In genomic region chr2:62116983-62117382, GRCh38 we compare ENCODE assay signal across 14 cellular contexts.
DNase-seq lines count a peak whose midpoint lies in the region; ATAC-seq and TF ChIP-seq lines count a peak whose summit lies in the region.
"Had no signal": no experiment of that assay in that cellular context is flagged by ENCODE, and none has a peak within 500 bp of the region (broad histone marks: within the 10 kb centered on the region; RNA-seq: fewer than 3 reads in every experiment).

No MANE protein-coding gene starts in this region.

- no peaks in the 10 kb centered on the region for H4K20me1 ChIP-seq in OCI-LY3 (ENCODE audit: insufficient read depth, low read length)
- H4K20me1 ChIP-seq: BLaER1 treated with 17β-estradiol and CSF1 and Interleukin-3, amounts not matched to agents 10 nM and 100 nM had no signal

- no peaks in the 10 kb centered on the region for H3K36me3 ChIP-seq in OCI-LY3 (replicated peaks; ENCODE audit: low read depth, low read length)
- H3K36me3 ChIP-seq: BLaER1 treated with 17β-estradiol and CSF1 and Interleukin-3, amounts not matched to agents 10 nM and 100 nM had no signal

- H3K9me3 ChIP-seq in OCI-LY3 (ENCODE audit: insufficient read depth, low read length), result no peaks in the 10 kb centered on the region

- H3K9ac ChIP-seq in OCI-LY3 (ENCODE audit: low read length), result peak overlapping the region; percentile 9; the same call in 1 of the 2 replicates

- H3K27me3 Mint-ChIP-seq in memory B cell (no peaks in the 10 kb centered on the region), type B pancreatic cell (no peaks in the 10 kb centered on the region)
- H3K27me3 Mint-ChIP-seq: CD4-positive, CD25-positive, alpha-beta regulatory T cell had no signal

- H3K9me3 Mint-ChIP-seq in memory B cell (no peaks in the 10 kb centered on the region), type B pancreatic cell (peaks cover 8% of the 10 kb centered on the region)
- H3K9me3 Mint-ChIP-seq: H9 had no signal

- TF ChIP-seq CTCF in OCI-LY3 (IDR thresholded peaks at IDR 0.05; ENCODE audit: low read depth, low read length), result no peak
- TF ChIP-seq CTCF in type B pancreatic cell (conservative IDR thresholded peaks at IDR 0.05), result no peak

- no peaks in the 10 kb centered on the region for H3K79me2 ChIP-seq in OCI-LY3 (ENCODE audit: low read length)

- peak; percentile 20 for DNase-seq in SIG-M5 treated with dmso at 0.1 percent for 504 hours (lab: John Stamatoyannopoulos, UW; ENCODE audit: unreplicated experiment)
- DNase-seq in SIG-M5 (lab: John Stamatoyannopoulos, UW), result no peak
- DNase-seq in memory B cell (ENCODE audit: low spot score in 2 of 2), result no peak
- DNase-seq in type B pancreatic cell (ENCODE audit: extremely low spot score, unreplicated experiment), result no peak
- DNase-seq in activated CD4-positive, alpha-beta T cell treated with anti-CD3 and anti-CD28 coated beads for 1 hour, result no peak
- no peak for DNase-seq in NCI-H1092 (lab: John Stamatoyannopoulos, UW)
- no peak for DNase-seq in stimulated activated CD4-positive, alpha-beta T cell treated with anti-CD3 and anti-CD28 coated beads, Interleukin-2, amount 100 ng/mL, for 48 hours
- DNase-seq: ACHN; CD4-positive, CD25-positive, alpha-beta regulatory T cell; DMS53; GOT3; H9 had no signal

- peak overlapping the region; percentile 40 for H3K4me3 ChIP-seq in OCI-LY3 (ENCODE audit: low read length)
- H3K4me3 ChIP-seq: BLaER1 treated with 17β-estradiol and CSF1 and Interleukin-3, amounts not matched to agents 10 nM and 100 nM had no signal

- no peaks in the 10 kb centered on the region for H3K27me3 ChIP-seq in OCI-LY3 (ENCODE audit: low read depth, low read length)
- H3K27me3 ChIP-seq: BLaER1 treated with 17β-estradiol and CSF1 and Interleukin-3, amounts not matched to agents 10 nM and 100 nM had no signal

- H3K4me2 ChIP-seq in OCI-LY3 (ENCODE audit: low read length), result peak overlapping the region; percentile 71

- H3K27ac ChIP-seq in OCI-LY3 (ENCODE audit: low read length), result no peak overlapping the region

- H3K4me1 Mint-ChIP-seq in memory B cell (peaks cover 19% of the 10 kb centered on the region), type B pancreatic cell (ENCODE audit: unreplicated experiment) (peaks cover 29% of the 10 kb centered on the region)

- ATAC-seq in memory B cell (ENCODE audit: low read depth), result peak; percentile 34

- H3K36me3 Mint-ChIP-seq in memory B cell (peaks cover 1% of the 10 kb centered on the region), type B pancreatic cell (peaks cover 4% of the 10 kb centered on the region)

- H3K4me3 Mint-ChIP-seq in memory B cell, result no peak overlapping the region
- H3K4me3 Mint-ChIP-seq in type B pancreatic cell, result no peak overlapping the region
- H3K4me3 Mint-ChIP-seq: CD4-positive, CD25-positive, alpha-beta regulatory T cell; H9 had no signal

- H3K4me1 ChIP-seq in OCI-LY3 (ENCODE audit: low read length), result peaks cover 37% of the 10 kb centered on the region

- peak overlapping the region; percentile 15 for H2AFZ ChIP-seq in OCI-LY3 (ENCODE audit: low read depth, low read length)

- H3K27ac Mint-ChIP-seq in memory B cell, result no peak overlapping the region
- H3K27ac Mint-ChIP-seq in type B pancreatic cell, result peak overlapping the region; percentile 30
- H3K27ac Mint-ChIP-seq: H9 had no signal
